ENCODE assay signal across 8 cellular contexts in the genomic region with DNA sequence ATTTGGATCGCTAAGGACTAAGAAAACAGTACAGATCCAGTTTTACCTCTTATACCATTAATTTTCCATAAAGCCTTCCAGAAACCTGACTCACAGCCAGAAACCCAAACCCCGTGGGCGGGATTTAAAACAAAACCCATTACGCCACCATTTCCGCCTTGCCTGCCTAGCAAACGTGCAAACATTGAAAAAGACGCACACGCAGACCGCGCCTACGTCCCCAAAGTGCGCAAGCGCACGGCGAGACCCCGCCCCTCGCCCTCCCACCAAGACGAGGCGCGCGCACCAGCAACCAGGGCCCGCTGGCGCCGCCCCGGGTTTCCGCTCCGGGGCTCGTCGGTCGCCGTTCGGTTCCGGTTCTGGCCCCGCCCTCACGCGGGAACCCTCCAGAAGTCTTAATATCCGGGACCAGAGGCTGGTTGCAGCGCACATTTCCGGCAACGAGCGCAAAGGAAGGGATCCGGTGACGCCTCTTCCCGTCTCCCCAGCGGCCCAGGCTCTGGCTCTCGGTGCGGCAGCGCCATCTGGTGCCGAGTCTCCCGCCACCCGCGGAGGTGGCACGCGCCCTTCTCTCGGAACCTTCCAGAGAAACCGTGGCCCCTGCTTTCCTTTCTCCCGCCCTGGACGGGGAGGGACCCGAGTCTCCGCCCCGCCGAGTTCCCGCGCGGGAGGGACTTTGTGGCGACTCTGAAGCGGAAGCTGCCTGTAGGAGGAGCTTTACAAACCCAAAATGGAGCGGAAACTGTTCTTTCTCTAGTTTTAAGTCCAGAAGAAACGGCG.
DNase-seq lines count a peak whose midpoint lies in the region; ATAC-seq and TF ChIP-seq lines count a peak whose summit lies in the region.

No MANE protein-coding gene starts in this region.

- intact Hi-C loops in heart right ventricle (cut with DNase I) = loop anchor here in 9 of 10 donors (1.0 to 10.0 kb wide), 21 partner anchors 180 to 956 kb away; partner anchors contain the start of genes PDS5B (in 7 of the 9), STARD13 (in 5 of the 9) and KL (in 1 of the 9)
- intact Hi-C loops in posterior cingulate gyrus (cut with DNase I) = loop anchor here (2.0 to 5.0 kb wide), 2 partner anchors 70 to 182 kb away; no protein-coding TSS in a partner anchor
- intact Hi-C loops in upper lobe of right lung (cut with DNase I) = loop anchor here (10.0 kb wide), 1 partner anchor 182 kb away; no protein-coding TSS in a partner anchor

- WGBS in heart right ventricle, 2 donors = 0 to 1% methylated on average over 70 of the region's 70 CpGs

- TF ChIP-seq CTCF in GM12875 (IDR thresholded peaks at IDR 0.05; ENCODE audit: borderline replicate concordance, insufficient read depth, low read depth, low read length) (peak; percentile 82), heart right ventricle (IDR thresholded peaks at IDR 0.05) (peak; percentile 75 to 97 (median 92)), upper lobe of right lung (IDR thresholded peaks at IDR 0.05) (peak; percentile 89)

- DNase-seq in NCI-H1436 (lab: John Stamatoyannopoulos, UW) = peak; percentile 93
- peak; percentile 99 for DNase-seq in T follicular helper cell (ENCODE audit: low read depth)
- DNase-seq in amniotic epithelial cell (ENCODE audit: low read depth) = peak; percentile 99
- peak; percentile 98 to 99 for DNase-seq in heart right ventricle
- peak; percentile 94 to 99 (median 96) for DNase-seq in posterior cingulate gyrus
- peak; percentile 99 for DNase-seq in upper lobe of right lung

- H3K4me1 ChIP-seq in heart right ventricle = peaks cover 2 to 45% (median 33%) of the 10 kb centered on the region in 9 donors
- H3K4me1 ChIP-seq in upper lobe of right lung = peaks cover 32% of the 10 kb centered on the region

- H3K4me3 ChIP-seq in GM12875 (ENCODE audit: low read depth, low read length) (peak overlapping the region; percentile 63), heart right ventricle (peak overlapping the region; percentile 11 to 62 (median 52)), upper lobe of right lung (peak overlapping the region; percentile 64)

- H3K36me3 ChIP-seq in heart right ventricle (no peaks in the 10 kb centered on the region), upper lobe of right lung (no peaks in the 10 kb centered on the region)

- no peaks in the 10 kb centered on the region for H3K9me3 ChIP-seq in heart right ventricle
- no peaks in the 10 kb centered on the region for H3K9me3 ChIP-seq in upper lobe of right lung

- ATAC-seq in HG02798 (IDR thresholded peaks at IDR 0.05; ENCODE audit: poor library complexity, unreplicated experiment) (peak; percentile 91), heart right ventricle (peak; percentile 94 to 98 (median 96)), upper lobe of right lung (peak; percentile 97)

- H3K27ac ChIP-seq in heart right ventricle = peak overlapping the region; percentile 92 to 99 (median 96)
- H3K27ac ChIP-seq in upper lobe of right lung = peak overlapping the region; percentile 99

- H3K27me3 ChIP-seq in heart right ventricle = no peaks in the 10 kb centered on the region
- no peaks in the 10 kb centered on the region for H3K27me3 ChIP-seq in upper lobe of right lung

Comparison
In these comparisons a context has a peak if more than half of its experiments do, and no peak if none do; other contexts are left out.
1. Peak in every context shown above with its lines: DNase-seq, ATAC-seq, H3K4me3 ChIP-seq and H3K27ac ChIP-seq.